ENCODE assay signal across 9 cellular contexts in genomic region chr13:73596382-73596781, GRCh38.
"Had no signal": no experiment of that assay in that cellular context is flagged by ENCODE, and none has a peak within 500 bp of the region (broad histone marks: within the 10 kb centered on the region; RNA-seq: fewer than 3 reads in every experiment).

No MANE protein-coding gene starts in this region.

- H3K9me3 Mint-ChIP-seq: effector memory CD8-positive, alpha-beta T cell had no signal

- H3K27me3 Mint-ChIP-seq: stimulated activated naive CD8-positive, alpha-beta T cell treated with anti-CD3 and anti-CD28 coated beads, Interleukin-15, Interleukin-2, amounts not matched to agents 100 ng/mL and 50 ng/mL, for 24 hours had no signal

- DNase-seq: activated CD4-positive, alpha-beta T cell treated with anti-CD3 and anti-CD28 coated beads, Interleukin-2, amount 50 U/mL, for 4 hours; activated effector memory CD4-positive, alpha-beta T cell treated with anti-CD3 and anti-CD28 coated beads, Interleukin-2, amount 50 U/mL, for 16 hours; body of pancreas; effector memory CD8-positive, alpha-beta T cell; left ventricle myocardium superior; psoas muscle; right cardiac atrium had no signal

- H3K4me3 Mint-ChIP-seq: effector memory CD8-positive, alpha-beta T cell; stimulated activated naive CD8-positive, alpha-beta T cell treated with anti-CD3 and anti-CD28 coated beads, Interleukin-15, Interleukin-2, amounts not matched to agents 100 ng/mL and 50 ng/mL, for 24 hours had no signal

- H3K27ac Mint-ChIP-seq: activated naive CD4-positive, alpha-beta T cell treated with anti-CD3 and anti-CD28 coated beads, Interleukin-2, amount 50 U/mL, for 72 hours; effector memory CD8-positive, alpha-beta T cell; stimulated activated naive CD8-positive, alpha-beta T cell treated with anti-CD3 and anti-CD28 coated beads, Interleukin-15, Interleukin-2, amounts not matched to agents 100 ng/mL and 50 ng/mL, for 24 hours had no signal

- H3K36me3 Mint-ChIP-seq: activated naive CD4-positive, alpha-beta T cell treated with anti-CD3 and anti-CD28 coated beads, Interleukin-2, amount 50 U/mL, for 72 hours had no signal

- ATAC-seq: body of pancreas; effector memory CD8-positive, alpha-beta T cell; left ventricle myocardium superior; psoas muscle; right cardiac atrium had no signal
